In the genomic region with DNA sequence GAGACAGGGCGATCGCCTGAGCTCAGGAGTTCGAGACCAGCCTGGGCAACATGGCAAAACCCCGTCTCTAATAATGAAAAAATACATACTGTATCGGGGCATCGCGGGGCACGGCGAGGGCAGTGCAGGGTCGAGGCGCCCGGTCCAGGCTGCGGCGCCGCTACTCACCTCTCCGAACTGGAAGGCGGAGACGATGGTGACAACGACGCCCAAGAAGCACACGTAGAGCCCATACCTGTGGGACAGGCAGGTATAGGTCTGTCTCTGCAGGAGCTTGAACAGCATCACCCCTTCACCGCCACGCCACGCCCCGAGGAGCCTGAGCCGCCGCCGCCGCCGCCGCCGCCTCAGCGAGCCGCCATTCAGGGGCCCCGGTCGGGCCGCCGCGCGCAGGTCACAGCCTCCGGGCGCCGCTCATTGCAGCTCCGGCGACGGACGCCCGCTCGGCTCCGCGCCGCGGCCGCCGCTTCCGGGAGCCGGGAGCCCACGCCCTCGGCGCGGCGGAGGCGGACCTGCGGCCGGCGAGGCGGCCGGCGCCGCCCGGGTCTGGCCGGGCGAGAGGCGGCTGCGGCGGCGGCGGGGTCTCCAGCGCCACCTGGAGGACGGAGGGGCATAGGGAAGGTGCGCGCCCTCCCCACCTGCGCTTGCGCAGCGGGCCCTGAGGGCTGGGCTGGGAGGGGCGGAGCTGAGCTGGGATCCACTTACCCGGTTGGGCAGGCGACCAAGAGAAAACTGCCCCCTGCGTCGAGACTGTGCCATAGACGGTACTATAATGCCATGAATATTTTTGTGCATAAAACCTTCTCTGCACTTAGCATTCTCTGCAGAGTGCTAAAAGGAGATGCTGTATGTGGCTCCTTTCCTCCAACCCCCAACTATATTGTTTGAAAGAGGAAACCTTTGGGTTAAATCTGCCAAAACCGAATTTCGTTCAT, we compare ENCODE assay signal across 8 cellular contexts. TPM values are rescaled to one million over a fixed set of nuclear protein-coding genes. Genes with fewer than 3 reads are reported as not detected.
DNase-seq lines count a peak whose midpoint lies in the region; ATAC-seq and TF ChIP-seq lines count a peak whose summit lies in the region.

Gene GNPTAB, minus strand, starts transcription at position 569 of the 935 bp plus-strand sequence. Its CDS starts 284 bp downstream, at position 285.

- H3K27ac Mint-ChIP-seq in naive thymus-derived CD8-positive, alpha-beta T cell: peak within 1 kb of the TSS; percentile 91 to 98 (median 96)
- H3K27ac Mint-ChIP-seq in stimulated activated naive B cell treated with anti-CD40 and anti-IgM and Interleukin-4, amounts not matched to agents 10 μg/mL and 1 μg/mL and 100 μg/mL, for 72 hours: peak within 1 kb of the TSS; percentile 96

- H3K36me3 Mint-ChIP-seq in naive thymus-derived CD8-positive, alpha-beta T cell: no peaks in the 10 kb centered on the region
- H3K36me3 Mint-ChIP-seq in stimulated activated naive B cell treated with anti-CD40 and anti-IgM and Interleukin-4, amounts not matched to agents 10 μg/mL and 1 μg/mL and 100 μg/mL, for 72 hours: peaks cover 0 to 9% of the 10 kb centered on the region in 2 donors

- H3K4me1 Mint-ChIP-seq in naive thymus-derived CD8-positive, alpha-beta T cell: peaks cover 14 to 50% (median 39%) of the 10 kb centered on the region in 4 donors
- peaks cover 16 to 33% of the 10 kb centered on the region in 2 donors for H3K4me1 Mint-ChIP-seq in stimulated activated naive B cell treated with anti-CD40 and anti-IgM and Interleukin-4, amounts not matched to agents 10 μg/mL and 1 μg/mL and 100 μg/mL, for 72 hours

- H3K4me1 ChIP-seq in Peyer's patch: peaks cover 0 to 20% (median 6%) of the 10 kb centered on the region in 4 donors

- H3K9me3 Mint-ChIP-seq in naive thymus-derived CD8-positive, alpha-beta T cell: no peaks in the 10 kb centered on the region
- H3K9me3 Mint-ChIP-seq in stimulated activated naive B cell treated with anti-CD40 and anti-IgM and Interleukin-4, amounts not matched to agents 10 μg/mL and 1 μg/mL and 100 μg/mL, for 72 hours: no peaks in the 10 kb centered on the region

- H3K36me3 ChIP-seq in KOPT-K1 (ENCODE audit: insufficient read depth, low read length) (no peaks in the 10 kb centered on the region), Peyer's patch (no peaks in the 10 kb centered on the region)

- H3K9me3 ChIP-seq in KOPT-K1 (ENCODE audit: insufficient read depth, low read length, poor library complexity, severe bottlenecking): no peaks in the 10 kb centered on the region
- H3K9me3 ChIP-seq in Peyer's patch: no peaks in the 10 kb centered on the region

- TF ChIP-seq CTCF in Peyer's patch (IDR thresholded peaks at IDR 0.05): peak; percentile 78 to 98 (median 94)

- H3K27ac ChIP-seq in KOPT-K1 (ENCODE audit: low read depth, low read length, poor library complexity, severe bottlenecking): peak within 1 kb of the TSS; percentile 83
- H3K27ac ChIP-seq in Peyer's patch: peak within 1 kb of the TSS; percentile 87 to 92 (median 87)

- peak within 1 kb of the TSS; percentile 77 to 93 (median 80) for H3K4me3 ChIP-seq in Peyer's patch

- H3K27me3 Mint-ChIP-seq in naive thymus-derived CD8-positive, alpha-beta T cell: no peaks in the 10 kb centered on the region
- H3K27me3 Mint-ChIP-seq in stimulated activated naive B cell treated with anti-CD40 and anti-IgM and Interleukin-4, amounts not matched to agents 10 μg/mL and 1 μg/mL and 100 μg/mL, for 72 hours: no peaks in the 10 kb centered on the region

- peak within 1 kb of the TSS; percentile 88 to 99 (median 98) for H3K4me3 Mint-ChIP-seq in naive thymus-derived CD8-positive, alpha-beta T cell
- peak within 1 kb of the TSS; percentile 99 for H3K4me3 Mint-ChIP-seq in stimulated activated naive B cell treated with anti-CD40 and anti-IgM and Interleukin-4, amounts not matched to agents 10 μg/mL and 1 μg/mL and 100 μg/mL, for 72 hours

- peak; percentile 94 for ATAC-seq in GM21825 (IDR thresholded peaks at IDR 0.05; ENCODE audit: unreplicated experiment)
- ATAC-seq in naive thymus-derived CD8-positive, alpha-beta T cell: peak; percentile 85 to 86
- ATAC-seq in stimulated activated naive B cell treated with anti-CD40 and anti-IgM and Interleukin-4, amounts not matched to agents 10 μg/mL and 1 μg/mL and 100 μg/mL, for 72 hours (replicated peaks): peak; percentile 94

- peak; percentile 16 to 87 for TF ChIP-seq POLR2A in Peyer's patch (IDR thresholded peaks at IDR 0.05)

- POLR2A ChIA-PET in naive thymus-derived CD8-positive, alpha-beta T cell (lab: Charles Lee): interaction anchor here (0.6 to 3.1 kb wide), 17 partner anchors 8 to 422 kb away, joined by 3 to 26 read pairs (median 5); partner anchors contain the start of genes ARL1 and DRAM1

- peak; percentile 93 for DNase-seq in EH (ENCODE audit: low read depth)
- DNase-seq in Peyer's patch: peak; percentile 91 to 97 (median 97)
- peak; percentile 95 for DNase-seq in activated T-helper 1 cell treated with Interleukin-2 at 50 U/mL for 16 hours (ENCODE audit: low read depth)
- DNase-seq in fibroblast of gingiva (ENCODE audit: low read depth): peak; percentile 88
- peak; percentile 92 to 97 (median 95) for DNase-seq in naive thymus-derived CD8-positive, alpha-beta T cell
- DNase-seq in stimulated activated naive B cell treated with anti-CD40 and anti-IgM and Interleukin-4, amounts not matched to agents 10 μg/mL and 1 μg/mL and 100 μg/mL, for 72 hours: peak; percentile 94

- H3K27me3 ChIP-seq in Peyer's patch: no peaks in the 10 kb centered on the region

RNA-seq across cellular contexts. Expression of gene GNPTAB, which starts in this region (rescaled TPM):
- 10 to 100 TPM; 27.1 to 91.6 (median 31.3) TPM for total RNA-seq in Peyer's patch
- total RNA-seq in naive thymus-derived CD8-positive, alpha-beta T cell: 10 to 100 TPM; 55.9 to 64.2 TPM
- polyA plus RNA-seq in naive thymus-derived CD8-positive, alpha-beta T cell: 10 to 100 TPM; 25.9 to 43.5 (median 40.9) TPM

Comparison
In these comparisons a context has a peak if more than half of its experiments do, and no peak if none do; other contexts are left out.
1. Peak in every context shown above with its lines: DNase-seq, ATAC-seq, H3K4me3 ChIP-seq and H3K27ac ChIP-seq.